In genomic region chr6:111992851-111993250, GRCh38 we compare ENCODE assay signal across 8 cellular contexts.
DNase-seq lines count a peak whose midpoint lies in the region; ATAC-seq lines count a peak whose summit lies in the region.

No MANE protein-coding gene starts in this region.

- CTCF ChIA-PET in CD8-positive, alpha-beta memory T cell (lab: Charles Lee) = interaction anchor here (0.6 to 3.8 kb wide), 11 partner anchors 19 to 734 kb away, joined by 3 to 18 read pairs (median 5); a partner anchor contains a TSS

- H3F3A ChIP-seq in GM23248 (ENCODE audit: insufficient read depth) = no peaks in the 10 kb centered on the region

- no peaks in the 10 kb centered on the region for H3K9me3 Mint-ChIP-seq in CD8-positive, alpha-beta memory T cell
- H3K9me3 Mint-ChIP-seq in T-helper 1 cell treated with Interleukin-12 subunit alpha and Interleukin-12 subunit beta and Interleukin-4 antibody, amounts not matched to agents 30 μg/mL and 1 μg/mL, for 36 hours = no peaks in the 10 kb centered on the region

- no peaks in the 10 kb centered on the region for H4K20me1 ChIP-seq in GM23248 (ENCODE audit: insufficient read depth)

- H3K27me3 ChIP-seq in CD8-positive, alpha-beta memory T cell (ENCODE audit: insufficient read depth, low read length, poor library complexity, severe bottlenecking) = no peaks in the 10 kb centered on the region
- H3K27me3 ChIP-seq in GM23248 (replicated peaks; ENCODE audit: insufficient read depth) = no peaks in the 10 kb centered on the region

- peaks cover 83% of the 10 kb centered on the region for H3K4me1 ChIP-seq in CD8-positive, alpha-beta memory T cell (ENCODE audit: insufficient read depth, low read length)
- H3K4me1 ChIP-seq in GM23248 (ENCODE audit: insufficient read depth) = peaks cover 23% of the 10 kb centered on the region

- H3K9me3 ChIP-seq in CD8-positive, alpha-beta memory T cell (ENCODE audit: low read length) = no peaks in the 10 kb centered on the region
- H3K9me3 ChIP-seq in GM23248 (ENCODE audit: low read depth) = no peaks in the 10 kb centered on the region

- peak overlapping the region; percentile 49 to 91 (median 76) for H3K27ac Mint-ChIP-seq in CD8-positive, alpha-beta memory T cell
- peak overlapping the region; percentile 73 for H3K27ac Mint-ChIP-seq in T-helper 1 cell treated with Interleukin-12 subunit alpha and Interleukin-12 subunit beta and Interleukin-4 antibody, amounts not matched to agents 30 μg/mL and 1 μg/mL, for 36 hours

- POLR2A ChIA-PET in CD8-positive, alpha-beta memory T cell (lab: Charles Lee) = interaction anchor here (0.7 to 0.8 kb wide), 2 partner anchors 189 to 296 kb away, joined by 3 to 4 read pairs; no protein-coding TSS in a partner anchor

- H3K4me2 ChIP-seq in GM23248 (ENCODE audit: unreplicated experiment) = no peak overlapping the region

- ATAC-seq in GM19324 (IDR thresholded peaks at IDR 0.05; ENCODE audit: low FRiP score, unreplicated experiment) = no peak

- H3K4me3 Mint-ChIP-seq in CD8-positive, alpha-beta memory T cell = peak overlapping the region in 6 of 7 donors; percentile 16 to 72 (median 58)
- H3K4me3 Mint-ChIP-seq in T-helper 1 cell treated with Interleukin-12 subunit alpha and Interleukin-12 subunit beta and Interleukin-4 antibody, amounts not matched to agents 30 μg/mL and 1 μg/mL, for 36 hours = peak overlapping the region; percentile 15

- no peaks in the 10 kb centered on the region for H3K9me2 ChIP-seq in GM23248 (ENCODE audit: insufficient read depth)

- H3K27ac ChIP-seq in CD8-positive, alpha-beta memory T cell (ENCODE audit: low read depth, low read length) = no peak overlapping the region
- no peak overlapping the region for H3K27ac ChIP-seq in GM23248

- no peaks in the 10 kb centered on the region for H3K36me3 Mint-ChIP-seq in CD8-positive, alpha-beta memory T cell
- H3K36me3 Mint-ChIP-seq in T-helper 1 cell treated with Interleukin-12 subunit alpha and Interleukin-12 subunit beta and Interleukin-4 antibody, amounts not matched to agents 30 μg/mL and 1 μg/mL, for 36 hours (ENCODE audit: low read depth) = peaks cover 1% of the 10 kb centered on the region

- no peaks in the 10 kb centered on the region for H3K36me3 ChIP-seq in CD8-positive, alpha-beta memory T cell (ENCODE audit: insufficient read depth, low read length)
- no peaks in the 10 kb centered on the region for H3K36me3 ChIP-seq in GM23248 (ENCODE audit: low read depth)

- H3K4me3 ChIP-seq in CD8-positive, alpha-beta memory T cell (ENCODE audit: low read length) = peak overlapping the region; percentile 27
- no peak overlapping the region for H3K4me3 ChIP-seq in GM23248

- in situ Hi-C loops in GM23248 (cut with MboI) = no loop called here

- H3K9ac ChIP-seq in GM23248 = no peak overlapping the region

- H3K4me1 Mint-ChIP-seq in CD8-positive, alpha-beta memory T cell = peaks cover 70 to 81% (median 80%) of the 10 kb centered on the region in 3 donors
- peaks cover 77% of the 10 kb centered on the region for H3K4me1 Mint-ChIP-seq in T-helper 1 cell treated with Interleukin-12 subunit alpha and Interleukin-12 subunit beta and Interleukin-4 antibody, amounts not matched to agents 30 μg/mL and 1 μg/mL, for 36 hours (ENCODE audit: low read depth)

- H2AFZ ChIP-seq in GM23248 = no peak overlapping the region

- WGBS in GM23248 (ENCODE audit: low coverage in 1 of 2, low lambda C conversion rate in 2 of 2, missing lambda C conversion rate in 2 of 2), 2 experiments = 83 to 85% methylated on average over 4 of the region's 4 CpGs

- H3K79me2 ChIP-seq in GM23248 (ENCODE audit: insufficient read depth) = no peaks in the 10 kb centered on the region

- H3K27me3 Mint-ChIP-seq in CD8-positive, alpha-beta memory T cell = peaks cover 0 to 2% of the 10 kb centered on the region in 2 donors
- no peaks in the 10 kb centered on the region for H3K27me3 Mint-ChIP-seq in T-helper 1 cell treated with Interleukin-12 subunit alpha and Interleukin-12 subunit beta and Interleukin-4 antibody, amounts not matched to agents 30 μg/mL and 1 μg/mL, for 36 hours (ENCODE audit: low read depth)

- peak; percentile 31 to 61 (median 35) for DNase-seq in CD8-positive, alpha-beta memory T cell
- DNase-seq in GM23248 (peak; percentile 36), NCI-H2196 (lab: John Stamatoyannopoulos, UW; ENCODE audit: unreplicated experiment) (no peak), glomerular visceral epithelial cell (ENCODE audit: extremely low spot score) (no peak), hepatic stellate cell (ENCODE audit: low spot score) (no peak)
- peak; percentile 54 for DNase-seq in effector CD4-positive, alpha-beta T cell

Comparison
In these comparisons a context has a peak if more than half of its experiments do, and no peak if none do; other contexts are left out.
1. DNase-seq: peak in CD8-positive, alpha-beta memory T cell (5 of 5), GM23248 (single experiment) and effector CD4-positive, alpha-beta T cell (single experiment); none in NCI-H2196 (single experiment), glomerular visceral epithelial cell (single experiment) and hepatic stellate cell (single experiment).